16 cellular contexts compared by ENCODE assay signal in genomic region chr20:41082306-41082705, GRCh38. TPM values are rescaled to one million over a fixed set of nuclear protein-coding genes. Genes with fewer than 3 reads are reported as not detected.
DNase-seq lines count a peak whose midpoint lies in the region; ATAC-seq and TF ChIP-seq lines count a peak whose summit lies in the region.
"Had no signal": no experiment of that assay in that cellular context is flagged by ENCODE, and none has a peak within 500 bp of the region (broad histone marks: within the 10 kb centered on the region; RNA-seq: fewer than 3 reads in every experiment).

No MANE protein-coding gene starts in this region.

- peak overlapping the region; percentile 18 for H3K27ac Mint-ChIP-seq in activated CD4-positive, alpha-beta T cell treated with anti-CD3 and anti-CD28 coated beads, Interleukin-2, amount 10 ng/mL, durations not matched to agents 24 days and 14 days
- peak overlapping the region; percentile 34; the same call in 1 of the 2 replicates for H3K27ac Mint-ChIP-seq in HFFc6
- H3K27ac Mint-ChIP-seq: CD4-positive, alpha-beta T cell; H9 had no signal

- ATAC-seq in GM21576 (IDR thresholded peaks at IDR 0.05; ENCODE audit: unreplicated experiment) = no peak
- ATAC-seq: GM12878, HepG2 had no signal

- H3K9me3 Mint-ChIP-seq in activated CD4-positive, alpha-beta T cell treated with anti-CD3 and anti-CD28 coated beads, Interleukin-2, amount 10 ng/mL, durations not matched to agents 24 days and 14 days = no peaks in the 10 kb centered on the region
- no peaks in the 10 kb centered on the region for H3K9me3 Mint-ChIP-seq in HFFc6
- H3K9me3 Mint-ChIP-seq: CD4-positive, alpha-beta T cell; H9 had no signal

- peaks cover 73% of the 10 kb centered on the region for H3K36me3 Mint-ChIP-seq in activated CD4-positive, alpha-beta T cell treated with anti-CD3 and anti-CD28 coated beads, Interleukin-2, amount 10 ng/mL, durations not matched to agents 24 days and 14 days (ENCODE audit: low read depth)
- peaks cover 44% of the 10 kb centered on the region for H3K36me3 Mint-ChIP-seq in HFFc6 (ENCODE audit: low read depth)

- H3K4me3 Mint-ChIP-seq in activated CD4-positive, alpha-beta T cell treated with anti-CD3 and anti-CD28 coated beads, Interleukin-2, amount 10 ng/mL, durations not matched to agents 24 days and 14 days = no peak overlapping the region
- no peak overlapping the region for H3K4me3 Mint-ChIP-seq in HFFc6
- H3K4me3 Mint-ChIP-seq: CD4-positive, alpha-beta T cell; H9 had no signal

- TF ChIP-seq CTCF in HFFc6 (IDR thresholded peaks at IDR 0.05) = no peak

- intact Hi-C loops in activated CD4-positive, alpha-beta T cell treated with anti-CD3 and anti-CD28 coated beads, Interleukin-2, amount 10 ng/mL, durations not matched to agents 24 days and 14 days (cut with micrococcal nuclease) = loop anchor here (5.0 kb wide), 1 partner anchor 35 kb away; no protein-coding TSS in a partner anchor

- H3K27me3 Mint-ChIP-seq in activated CD4-positive, alpha-beta T cell treated with anti-CD3 and anti-CD28 coated beads, Interleukin-2, amount 10 ng/mL, durations not matched to agents 24 days and 14 days = no peaks in the 10 kb centered on the region
- H3K27me3 Mint-ChIP-seq in HFFc6 (ENCODE audit: insufficient read depth) = no peaks in the 10 kb centered on the region
- H3K27me3 Mint-ChIP-seq: CD4-positive, alpha-beta T cell had no signal

- no peak for DNase-seq in activated CD4-positive, alpha-beta T cell treated with anti-CD3 and anti-CD28 coated beads, Interleukin-2, amount 10 ng/mL, durations not matched to agents 24 days and 14 days
- no peak for DNase-seq in activated CD4-positive, alpha-beta T cell treated with anti-CD3 and anti-CD28 coated beads, Interleukin-2, amount 50 U/mL, for 4 hours
- DNase-seq in HFFc6 (no peak), SK-N-DZ (ENCODE audit: low spot score) (peak; percentile 33), germinal center (ENCODE audit: low spot score) (no peak)
- DNase-seq in activated CD4-positive, alpha-beta T cell treated with anti-CD3 and anti-CD28 coated beads for 1 hour = no peak
- DNase-seq: ACHN; C1 segment of cervical spinal cord; Calu3; CD4-positive, alpha-beta T cell; DMS79; GOT3; H9 had no signal

- peaks cover 43% of the 10 kb centered on the region for H3K4me1 Mint-ChIP-seq in activated CD4-positive, alpha-beta T cell treated with anti-CD3 and anti-CD28 coated beads, Interleukin-2, amount 10 ng/mL, durations not matched to agents 24 days and 14 days
- peaks cover 45% of the 10 kb centered on the region for H3K4me1 Mint-ChIP-seq in HFFc6 (ENCODE audit: low read depth)

RNA-seq across cellular contexts. Expression of gene TOP1, which starts 53.7 kb away (rescaled TPM):
- total RNA-seq in activated CD4-positive, alpha-beta T cell treated with anti-CD3 and anti-CD28 coated beads, Interleukin-2, amount 10 ng/mL, durations not matched to agents 24 days and 14 days = 117 TPM in 2 replicates
- total RNA-seq in HFFc6 (2021; fragmentation: NEBNext Ultra II Directional; extraction: Animal tissue kit (Norgen Biotek cat#: 25700)) = 10 to 100 TPM; 62.1 to 77.0 (median 73.0) TPM
- polyA plus RNA-seq in SK-N-DZ (2014; cell fraction: cytosol; rRNA removed) = 27.6 and 27.7 TPM in 2 replicates
- polyA plus RNA-seq in SK-N-DZ (2014; cell fraction: nucleus; rRNA removed) = 27.3 and 45.7 TPM in 2 replicates

RNA-seq across cellular contexts. Expression of gene PLCG1, which starts 55.0 kb away (rescaled TPM):
- total RNA-seq in activated CD4-positive, alpha-beta T cell treated with anti-CD3 and anti-CD28 coated beads, Interleukin-2, amount 10 ng/mL, durations not matched to agents 24 days and 14 days = 246 and 255 TPM in 2 replicates
- total RNA-seq in HFFc6 (2021; fragmentation: NEBNext Ultra II Directional; extraction: Animal tissue kit (Norgen Biotek cat#: 25700)) = 10 to 100 TPM; 44.4 to 62.1 (median 50.1) TPM
- 137 and 176 TPM in 2 replicates for polyA plus RNA-seq in SK-N-DZ (2014; cell fraction: cytosol; rRNA removed)
- 1,191 and 1,360 TPM in 2 replicates for polyA plus RNA-seq in SK-N-DZ (2014; cell fraction: nucleus; rRNA removed)
